Comparison of ENCODE assay signal across 1 cellular context in the genomic region with DNA sequence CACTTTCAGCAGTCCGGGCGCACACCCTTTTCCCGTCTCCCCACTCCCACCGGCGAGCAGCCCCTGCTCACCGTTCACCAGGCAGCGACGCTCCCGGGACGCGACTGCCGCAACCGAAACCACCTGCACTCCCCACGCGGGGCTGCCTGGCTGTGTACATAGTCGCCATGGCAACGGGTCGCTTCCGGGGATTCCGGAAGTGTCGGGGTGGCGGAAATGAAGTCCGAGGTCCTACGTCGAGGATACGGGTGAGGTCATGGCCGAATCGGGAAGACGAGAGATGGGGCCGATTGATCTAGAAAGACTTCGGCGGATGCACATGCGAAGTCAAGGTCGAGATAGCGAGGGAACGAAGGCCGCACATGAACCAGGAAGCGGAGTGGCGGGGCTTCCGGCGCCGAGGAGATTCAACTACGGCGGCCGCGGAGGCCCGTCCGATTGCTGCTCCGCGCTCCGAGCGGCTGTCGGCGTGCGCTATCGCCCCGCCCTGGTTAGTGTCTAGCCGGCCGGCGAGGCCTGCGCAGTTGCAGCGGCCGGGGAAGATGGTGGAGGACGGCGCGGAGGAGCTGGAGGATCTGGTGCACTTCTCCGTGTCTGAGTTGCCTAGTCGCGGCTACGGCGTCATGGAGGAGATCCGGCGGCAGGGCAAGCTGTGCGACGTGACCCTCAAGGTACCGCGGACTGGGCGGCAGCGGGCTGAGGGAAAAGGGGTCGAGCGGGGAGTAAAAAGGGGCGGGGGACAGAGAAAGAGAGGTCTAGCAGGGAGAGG.
TF ChIP-seq lines count a peak whose summit lies in the region.

A gene with protein sequence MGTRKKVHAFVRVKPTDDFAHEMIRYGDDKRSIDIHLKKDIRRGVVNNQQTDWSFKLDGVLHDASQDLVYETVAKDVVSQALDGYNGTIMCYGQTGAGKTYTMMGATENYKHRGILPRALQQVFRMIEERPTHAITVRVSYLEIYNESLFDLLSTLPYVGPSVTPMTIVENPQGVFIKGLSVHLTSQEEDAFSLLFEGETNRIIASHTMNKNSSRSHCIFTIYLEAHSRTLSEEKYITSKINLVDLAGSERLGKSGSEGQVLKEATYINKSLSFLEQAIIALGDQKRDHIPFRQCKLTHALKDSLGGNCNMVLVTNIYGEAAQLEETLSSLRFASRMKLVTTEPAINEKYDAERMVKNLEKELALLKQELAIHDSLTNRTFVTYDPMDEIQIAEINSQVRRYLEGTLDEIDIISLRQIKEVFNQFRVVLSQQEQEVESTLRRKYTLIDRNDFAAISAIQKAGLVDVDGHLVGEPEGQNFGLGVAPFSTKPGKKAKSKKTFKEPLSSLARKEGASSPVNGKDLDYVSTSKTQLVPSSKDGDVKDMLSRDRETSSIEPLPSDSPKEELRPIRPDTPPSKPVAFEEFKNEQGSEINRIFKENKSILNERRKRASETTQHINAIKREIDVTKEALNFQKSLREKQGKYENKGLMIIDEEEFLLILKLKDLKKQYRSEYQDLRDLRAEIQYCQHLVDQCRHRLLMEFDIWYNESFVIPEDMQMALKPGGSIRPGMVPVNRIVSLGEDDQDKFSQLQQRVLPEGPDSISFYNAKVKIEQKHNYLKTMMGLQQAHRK (minus strand): TSS at position 376 of the 769 bp plus-strand sequence. CDS start 5,425 bp downstream, outside the sequence.
A gene (plus strand): TSS at position 521 of the 769 bp plus-strand sequence. CDS start 22 bp downstream, at position 543.

TF ChIP-seq in HepG2, 621 proteins besides CTCF, POLR2A, EP300 and RAD21 (continued from another document and continues in another):
- TF ChIP-seq, protein P1, sequence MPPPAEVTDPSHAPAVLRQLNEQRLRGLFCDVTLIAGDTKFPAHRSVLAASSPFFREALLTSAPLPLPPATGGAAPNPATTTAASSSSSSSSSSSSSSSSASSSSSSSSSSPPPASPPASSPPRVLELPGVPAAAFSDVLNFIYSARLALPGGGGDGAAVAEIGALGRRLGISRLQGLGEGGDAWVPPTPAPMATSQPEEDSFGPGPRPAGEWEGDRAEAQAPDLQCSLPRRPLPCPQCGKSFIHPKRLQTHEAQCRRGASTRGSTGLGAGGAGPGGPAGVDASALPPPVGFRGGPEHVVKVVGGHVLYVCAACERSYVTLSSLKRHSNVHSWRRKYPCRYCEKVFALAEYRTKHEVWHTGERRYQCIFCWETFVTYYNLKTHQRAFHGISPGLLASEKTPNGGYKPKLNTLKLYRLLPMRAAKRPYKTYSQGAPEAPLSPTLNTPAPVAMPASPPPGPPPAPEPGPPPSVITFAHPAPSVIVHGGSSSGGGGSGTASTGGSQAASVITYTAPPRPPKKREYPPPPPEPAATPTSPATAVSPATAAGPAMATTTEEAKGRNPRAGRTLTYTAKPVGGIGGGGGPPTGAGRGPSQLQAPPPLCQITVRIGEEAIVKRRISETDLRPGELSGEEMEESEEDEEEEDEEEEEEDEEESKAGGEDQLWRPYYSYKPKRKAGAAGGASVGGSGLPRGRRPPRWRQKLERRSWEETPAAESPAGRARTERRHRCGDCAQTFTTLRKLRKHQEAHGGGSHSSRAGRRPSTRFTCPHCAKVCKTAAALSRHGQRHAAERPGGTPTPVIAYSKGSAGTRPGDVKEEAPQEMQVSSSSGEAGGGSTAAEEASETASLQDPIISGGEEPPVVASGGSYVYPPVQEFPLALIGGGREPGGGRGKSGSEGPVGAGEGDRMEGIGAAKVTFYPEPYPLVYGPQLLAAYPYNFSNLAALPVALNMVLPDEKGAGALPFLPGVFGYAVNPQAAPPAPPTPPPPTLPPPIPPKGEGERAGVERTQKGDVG (CRISPR knock-in tag; IDR thresholded peaks at IDR 0.05; ENCODE audit: borderline replicate concordance): peak; percentile 48; the same call in 1 of the 2 replicates
- no peak for TF ChIP-seq MTF1 (CRISPR knock-in tag; IDR thresholded peaks at IDR 0.05)
- TF ChIP-seq NR2C2 (CRISPR knock-in tag; IDR thresholded peaks at IDR 0.05; ENCODE audit: borderline replicate concordance): peak; percentile 96
- TF ChIP-seq ZNF264 (CRISPR knock-in tag; IDR thresholded peaks at IDR 0.05): peak; percentile 37; the same call in 1 of the 2 replicates
- TF ChIP-seq, protein P2, sequence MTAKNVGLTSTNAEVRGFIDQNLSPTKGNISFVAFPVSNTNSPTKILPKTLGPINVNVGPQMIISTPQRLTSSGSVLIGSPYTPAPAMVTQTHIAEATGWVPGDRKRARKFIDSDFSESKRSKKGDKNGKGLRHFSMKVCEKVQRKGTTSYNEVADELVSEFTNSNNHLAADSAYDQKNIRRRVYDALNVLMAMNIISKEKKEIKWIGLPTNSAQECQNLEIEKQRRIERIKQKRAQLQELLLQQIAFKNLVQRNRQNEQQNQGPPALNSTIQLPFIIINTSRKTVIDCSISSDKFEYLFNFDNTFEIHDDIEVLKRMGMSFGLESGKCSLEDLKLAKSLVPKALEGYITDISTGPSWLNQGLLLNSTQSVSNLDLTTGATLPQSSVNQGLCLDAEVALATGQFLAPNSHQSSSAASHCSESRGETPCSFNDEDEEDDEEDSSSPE (CRISPR knock-in tag; IDR thresholded peaks at IDR 0.05): peak; percentile 84; the same call in 1 of the 2 replicates
- TF ChIP-seq MXI1 (IDR thresholded peaks at IDR 0.05; ENCODE audit: borderline replicate concordance, low read depth, low read length): peak; percentile 100
- TF ChIP-seq ZNF547 (CRISPR knock-in tag; IDR thresholded peaks at IDR 0.05): peak; percentile 83
- peak; percentile 84 for TF ChIP-seq SALL2 (CRISPR knock-in tag; IDR thresholded peaks at IDR 0.05)
- TF ChIP-seq RARG (CRISPR knock-in tag; IDR thresholded peaks at IDR 0.05; ENCODE audit: low read depth): no peak
- peak; percentile 61; the same call in 1 of the 2 replicates for TF ChIP-seq TSC22D2 (CRISPR knock-in tag; IDR thresholded peaks at IDR 0.05; ENCODE audit: borderline replicate concordance)
- TF ChIP-seq TCF7L2 (IDR thresholded peaks at IDR 0.05; ENCODE audit: low read depth, low read length): no peak
- no peak for TF ChIP-seq NPAS2 (CRISPR knock-in tag; IDR thresholded peaks at IDR 0.05; ENCODE audit: borderline replicate concordance)
- TF ChIP-seq LCORL (IDR thresholded peaks at IDR 0.05): no peak
- TF ChIP-seq LCORL (CRISPR knock-in tag; IDR thresholded peaks at IDR 0.05): peak; percentile 54
- TF ChIP-seq ZNF484 (CRISPR knock-in tag; IDR thresholded peaks at IDR 0.05; ENCODE audit: borderline replicate concordance, low read depth): no peak
- TF ChIP-seq HOXA7 (CRISPR knock-in tag; IDR thresholded peaks at IDR 0.05): no peak
- TF ChIP-seq ZNF7 (CRISPR knock-in tag; IDR thresholded peaks at IDR 0.05): no peak
- TF ChIP-seq RBM22 (optimal IDR thresholded peaks at IDR 0.05; ENCODE audit: low read length): peak; percentile 98
- peak; percentile 60; the same call in 1 of the 2 replicates for TF ChIP-seq NCOA2 (CRISPR knock-in tag; IDR thresholded peaks at IDR 0.05)
- TF ChIP-seq, protein P3, sequence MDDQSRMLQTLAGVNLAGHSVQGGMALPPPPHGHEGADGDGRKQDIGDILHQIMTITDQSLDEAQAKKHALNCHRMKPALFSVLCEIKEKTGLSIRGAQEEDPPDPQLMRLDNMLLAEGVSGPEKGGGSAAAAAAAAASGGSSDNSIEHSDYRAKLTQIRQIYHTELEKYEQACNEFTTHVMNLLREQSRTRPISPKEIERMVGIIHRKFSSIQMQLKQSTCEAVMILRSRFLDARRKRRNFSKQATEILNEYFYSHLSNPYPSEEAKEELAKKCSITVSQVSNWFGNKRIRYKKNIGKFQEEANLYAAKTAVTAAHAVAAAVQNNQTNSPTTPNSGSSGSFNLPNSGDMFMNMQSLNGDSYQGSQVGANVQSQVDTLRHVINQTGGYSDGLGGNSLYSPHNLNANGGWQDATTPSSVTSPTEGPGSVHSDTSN (CRISPR knock-in tag; IDR thresholded peaks at IDR 0.05; ENCODE audit: borderline replicate concordance): no peak
- TF ChIP-seq, protein P4, sequence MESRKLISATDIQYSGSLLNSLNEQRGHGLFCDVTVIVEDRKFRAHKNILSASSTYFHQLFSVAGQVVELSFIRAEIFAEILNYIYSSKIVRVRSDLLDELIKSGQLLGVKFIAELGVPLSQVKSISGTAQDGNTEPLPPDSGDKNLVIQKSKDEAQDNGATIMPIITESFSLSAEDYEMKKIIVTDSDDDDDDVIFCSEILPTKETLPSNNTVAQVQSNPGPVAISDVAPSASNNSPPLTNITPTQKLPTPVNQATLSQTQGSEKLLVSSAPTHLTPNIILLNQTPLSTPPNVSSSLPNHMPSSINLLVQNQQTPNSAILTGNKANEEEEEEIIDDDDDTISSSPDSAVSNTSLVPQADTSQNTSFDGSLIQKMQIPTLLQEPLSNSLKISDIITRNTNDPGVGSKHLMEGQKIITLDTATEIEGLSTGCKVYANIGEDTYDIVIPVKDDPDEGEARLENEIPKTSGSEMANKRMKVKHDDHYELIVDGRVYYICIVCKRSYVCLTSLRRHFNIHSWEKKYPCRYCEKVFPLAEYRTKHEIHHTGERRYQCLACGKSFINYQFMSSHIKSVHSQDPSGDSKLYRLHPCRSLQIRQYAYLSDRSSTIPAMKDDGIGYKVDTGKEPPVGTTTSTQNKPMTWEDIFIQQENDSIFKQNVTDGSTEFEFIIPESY (CRISPR knock-in tag; IDR thresholded peaks at IDR 0.05): peak; percentile 46; the same call in 1 of the 2 replicates
- TF ChIP-seq, protein P5, sequence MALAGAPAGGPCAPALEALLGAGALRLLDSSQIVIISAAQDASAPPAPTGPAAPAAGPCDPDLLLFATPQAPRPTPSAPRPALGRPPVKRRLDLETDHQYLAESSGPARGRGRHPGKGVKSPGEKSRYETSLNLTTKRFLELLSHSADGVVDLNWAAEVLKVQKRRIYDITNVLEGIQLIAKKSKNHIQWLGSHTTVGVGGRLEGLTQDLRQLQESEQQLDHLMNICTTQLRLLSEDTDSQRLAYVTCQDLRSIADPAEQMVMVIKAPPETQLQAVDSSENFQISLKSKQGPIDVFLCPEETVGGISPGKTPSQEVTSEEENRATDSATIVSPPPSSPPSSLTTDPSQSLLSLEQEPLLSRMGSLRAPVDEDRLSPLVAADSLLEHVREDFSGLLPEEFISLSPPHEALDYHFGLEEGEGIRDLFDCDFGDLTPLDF (CRISPR knock-in tag; IDR thresholded peaks at IDR 0.05): no peak
- peak; percentile 85 for TF ChIP-seq ZFP82 (CRISPR knock-in tag; IDR thresholded peaks at IDR 0.05; ENCODE audit: borderline replicate concordance)
- TF ChIP-seq, protein P6, sequence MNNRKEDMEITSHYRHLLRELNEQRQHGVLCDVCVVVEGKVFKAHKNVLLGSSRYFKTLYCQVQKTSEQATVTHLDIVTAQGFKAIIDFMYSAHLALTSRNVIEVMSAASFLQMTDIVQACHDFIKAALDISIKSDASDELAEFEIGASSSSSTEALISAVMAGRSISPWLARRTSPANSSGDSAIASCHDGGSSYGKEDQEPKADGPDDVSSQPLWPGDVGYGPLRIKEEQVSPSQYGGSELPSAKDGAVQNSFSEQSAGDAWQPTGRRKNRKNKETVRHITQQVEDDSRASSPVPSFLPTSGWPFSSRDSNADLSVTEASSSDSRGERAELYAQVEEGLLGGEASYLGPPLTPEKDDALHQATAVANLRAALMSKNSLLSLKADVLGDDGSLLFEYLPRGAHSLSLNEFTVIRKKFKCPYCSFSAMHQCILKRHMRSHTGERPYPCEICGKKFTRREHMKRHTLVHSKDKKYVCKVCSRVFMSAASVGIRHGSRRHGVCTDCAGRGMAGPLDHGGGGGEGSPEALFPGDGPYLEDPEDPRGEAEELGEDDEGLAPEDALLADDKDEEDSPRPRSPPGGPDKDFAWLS (CRISPR knock-in tag; IDR thresholded peaks at IDR 0.05; ENCODE audit: borderline replicate concordance): no peak
- TF ChIP-seq ZFP62 (CRISPR knock-in tag; IDR thresholded peaks at IDR 0.05): no peak
- TF ChIP-seq, protein P7, sequence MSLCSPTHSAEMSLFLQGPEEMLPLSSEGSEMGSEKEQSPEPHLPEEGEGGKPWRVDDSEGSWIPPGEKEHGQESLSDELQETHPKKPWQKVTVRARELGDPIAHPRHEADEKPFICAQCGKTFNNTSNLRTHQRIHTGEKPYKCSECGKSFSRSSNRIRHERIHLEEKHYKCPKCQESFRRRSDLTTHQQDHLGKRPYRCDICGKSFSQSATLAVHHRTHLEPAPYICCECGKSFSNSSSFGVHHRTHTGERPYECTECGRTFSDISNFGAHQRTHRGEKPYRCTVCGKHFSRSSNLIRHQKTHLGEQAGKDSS (CRISPR knock-in tag; IDR thresholded peaks at IDR 0.05; ENCODE audit: borderline replicate concordance, low read depth): no peak
- 0 out of 2 replicates have a peak, but pooled peaks have one; percentile 42 for TF ChIP-seq MIER2 (CRISPR knock-in tag; IDR thresholded peaks at IDR 0.05)
- TF ChIP-seq ZBTB7A (CRISPR knock-in tag; IDR thresholded peaks at IDR 0.05): no peak
- peak; percentile 94 for TF ChIP-seq ELF3 (CRISPR knock-in tag; IDR thresholded peaks at IDR 0.05)
- peak; percentile 93 for TF ChIP-seq ZFX (CRISPR knock-in tag; IDR thresholded peaks at IDR 0.05; ENCODE audit: low read depth)
- TF ChIP-seq KMT2A (CRISPR knock-in tag; IDR thresholded peaks at IDR 0.05): peak; percentile 84
- TF ChIP-seq, protein P8, sequence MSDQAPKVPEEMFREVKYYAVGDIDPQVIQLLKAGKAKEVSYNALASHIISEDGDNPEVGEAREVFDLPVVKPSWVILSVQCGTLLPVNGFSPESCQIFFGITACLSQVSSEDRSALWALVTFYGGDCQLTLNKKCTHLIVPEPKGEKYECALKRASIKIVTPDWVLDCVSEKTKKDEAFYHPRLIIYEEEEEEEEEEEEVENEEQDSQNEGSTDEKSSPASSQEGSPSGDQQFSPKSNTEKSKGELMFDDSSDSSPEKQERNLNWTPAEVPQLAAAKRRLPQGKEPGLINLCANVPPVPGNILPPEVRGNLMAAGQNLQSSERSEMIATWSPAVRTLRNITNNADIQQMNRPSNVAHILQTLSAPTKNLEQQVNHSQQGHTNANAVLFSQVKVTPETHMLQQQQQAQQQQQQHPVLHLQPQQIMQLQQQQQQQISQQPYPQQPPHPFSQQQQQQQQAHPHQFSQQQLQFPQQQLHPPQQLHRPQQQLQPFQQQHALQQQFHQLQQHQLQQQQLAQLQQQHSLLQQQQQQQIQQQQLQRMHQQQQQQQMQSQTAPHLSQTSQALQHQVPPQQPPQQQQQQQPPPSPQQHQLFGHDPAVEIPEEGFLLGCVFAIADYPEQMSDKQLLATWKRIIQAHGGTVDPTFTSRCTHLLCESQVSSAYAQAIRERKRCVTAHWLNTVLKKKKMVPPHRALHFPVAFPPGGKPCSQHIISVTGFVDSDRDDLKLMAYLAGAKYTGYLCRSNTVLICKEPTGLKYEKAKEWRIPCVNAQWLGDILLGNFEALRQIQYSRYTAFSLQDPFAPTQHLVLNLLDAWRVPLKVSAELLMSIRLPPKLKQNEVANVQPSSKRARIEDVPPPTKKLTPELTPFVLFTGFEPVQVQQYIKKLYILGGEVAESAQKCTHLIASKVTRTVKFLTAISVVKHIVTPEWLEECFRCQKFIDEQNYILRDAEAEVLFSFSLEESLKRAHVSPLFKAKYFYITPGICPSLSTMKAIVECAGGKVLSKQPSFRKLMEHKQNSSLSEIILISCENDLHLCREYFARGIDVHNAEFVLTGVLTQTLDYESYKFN (CRISPR knock-in tag; conservative IDR thresholded peaks at IDR 0.05): peak; percentile 66
- TF ChIP-seq, protein P9, sequence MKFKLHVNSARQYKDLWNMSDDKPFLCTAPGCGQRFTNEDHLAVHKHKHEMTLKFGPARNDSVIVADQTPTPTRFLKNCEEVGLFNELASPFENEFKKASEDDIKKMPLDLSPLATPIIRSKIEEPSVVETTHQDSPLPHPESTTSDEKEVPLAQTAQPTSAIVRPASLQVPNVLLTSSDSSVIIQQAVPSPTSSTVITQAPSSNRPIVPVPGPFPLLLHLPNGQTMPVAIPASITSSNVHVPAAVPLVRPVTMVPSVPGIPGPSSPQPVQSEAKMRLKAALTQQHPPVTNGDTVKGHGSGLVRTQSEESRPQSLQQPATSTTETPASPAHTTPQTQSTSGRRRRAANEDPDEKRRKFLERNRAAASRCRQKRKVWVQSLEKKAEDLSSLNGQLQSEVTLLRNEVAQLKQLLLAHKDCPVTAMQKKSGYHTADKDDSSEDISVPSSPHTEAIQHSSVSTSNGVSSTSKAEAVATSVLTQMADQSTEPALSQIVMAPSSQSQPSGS (CRISPR knock-in tag; IDR thresholded peaks at IDR 0.05): peak; percentile 89
- peak; percentile 25 for TF ChIP-seq TAF15 (IDR thresholded peaks at IDR 0.05; ENCODE audit: low read depth, low read length, poor library complexity, severe bottlenecking)
- no peak for TF ChIP-seq ZNF562 (CRISPR knock-in tag; IDR thresholded peaks at IDR 0.05; ENCODE audit: borderline replicate concordance)
